In the genomic region with DNA sequence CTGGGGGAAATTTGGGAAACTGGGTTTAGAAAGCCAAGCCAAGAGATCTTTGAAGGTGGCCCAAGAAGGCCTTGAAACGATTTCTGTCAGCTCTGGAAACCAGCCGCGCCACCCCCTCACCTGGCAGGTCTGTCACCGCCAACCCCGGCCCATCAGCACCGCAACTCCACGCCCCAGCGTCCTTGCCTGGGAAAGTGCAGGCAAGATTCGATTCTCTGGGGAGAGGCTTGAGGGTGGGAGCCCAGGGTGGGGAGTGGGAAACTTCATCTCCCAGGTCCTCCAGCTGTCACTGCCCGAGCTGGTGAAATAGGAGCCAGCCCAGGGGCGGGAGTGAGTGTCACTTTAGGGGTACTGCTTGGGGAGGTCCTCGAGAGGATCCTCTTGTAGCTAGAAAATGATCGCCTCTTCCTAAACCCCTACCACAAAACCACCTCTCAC, we compare ENCODE assay signal across 9 cellular contexts. TPM values are rescaled to one million over a fixed set of nuclear protein-coding genes. Genes with fewer than 3 reads are reported as not detected.
DNase-seq lines count a peak whose midpoint lies in the region; ATAC-seq and TF ChIP-seq lines count a peak whose summit lies in the region.
"Had no signal": no experiment of that assay in that cellular context is flagged by ENCODE, and none has a peak within 500 bp of the region (broad histone marks: within the 10 kb centered on the region; RNA-seq: fewer than 3 reads in every experiment).

No MANE protein-coding gene starts in this region.

- DNase-seq in SK-N-MC (ENCODE audit: low read depth, low spot score), result no peak
- DNase-seq in fibroblast of villous mesenchyme (ENCODE audit: low read depth), result no peak
- no peak for DNase-seq in sigmoid colon
- DNase-seq in SIG-M5 (lab: John Stamatoyannopoulos, UW), result no peak
- no peak for DNase-seq in NAMALWA (ENCODE audit: low spot score)
- DNase-seq in NCI-H748 treated with DMSO at 0.1 percent for 48 hours (lab: John Stamatoyannopoulos, UW), result no peak

- H3K27ac ChIP-seq in SK-N-MC (no peak overlapping the region), sigmoid colon (peak overlapping the region; percentile 72 to 82 (median 80))
- H3K27ac ChIP-seq: SJSA1 had no signal

- H3K36me3 ChIP-seq in SK-N-MC (ENCODE audit: insufficient read depth, low read length) (peaks cover 9% of the 10 kb centered on the region; the same call in 1 of the 2 replicates), sigmoid colon (peaks cover 0 to 21% (median 0%) of the 10 kb centered on the region in 4 donors)
- H3K36me3 ChIP-seq: SJSA1 had no signal

- H3K4me1 ChIP-seq in sigmoid colon, result peaks cover 0 to 30% (median 14%) of the 10 kb centered on the region in 4 donors

- no peak for TF ChIP-seq EP300 in sigmoid colon (IDR thresholded peaks at IDR 0.05)

- peak overlapping the region; percentile 91 for H3K4me3 ChIP-seq in SK-N-MC
- H3K4me3 ChIP-seq in fibroblast of villous mesenchyme (ENCODE audit: low read depth, low read length), result peak overlapping the region; percentile 58
- peak overlapping the region; percentile 37 to 89 (median 70) for H3K4me3 ChIP-seq in sigmoid colon

- no peaks in the 10 kb centered on the region for H3K27me3 ChIP-seq in sigmoid colon

- H3K9me3 ChIP-seq in SK-N-MC (ENCODE audit: low read depth, low read length), result no peaks in the 10 kb centered on the region
- no peaks in the 10 kb centered on the region for H3K9me3 ChIP-seq in sigmoid colon
- H3K9me3 ChIP-seq: SJSA1 had no signal

- intact Hi-C loops in sigmoid colon (cut with DNase I), result loop anchor here (1.0 to 10.0 kb wide), 5 partner anchors 54 to 744 kb away; a partner anchor contains a TSS

- ATAC-seq in GM18498 (IDR thresholded peaks at IDR 0.05; ENCODE audit: unreplicated experiment) (peak; percentile 21), HG02852 (IDR thresholded peaks at IDR 0.05; ENCODE audit: unreplicated experiment) (peak; percentile 14)

- no peak for TF ChIP-seq CTCF in fibroblast of villous mesenchyme (IDR thresholded peaks at IDR 0.05; ENCODE audit: insufficient read depth, low read depth, low read length)
- no peak for TF ChIP-seq CTCF in sigmoid colon (IDR thresholded peaks at IDR 0.05)

- 15 to 39% methylated on average over 13 of the region's 13 CpGs for WGBS in sigmoid colon, 2 donors

- no peak for TF ChIP-seq POLR2A in sigmoid colon (IDR thresholded peaks at IDR 0.05)

- peak overlapping the region; percentile 29 for H3K9ac ChIP-seq in SK-N-MC (ENCODE audit: insufficient read length)

RNA-seq across cellular contexts. Expression of a gene that starts 2.2 kb away (rescaled TPM):
- total RNA-seq in fibroblast of villous mesenchyme, result 1.3 and 1.6 TPM in 2 replicates
- total RNA-seq in sigmoid colon, result 10 to 100 TPM in 1 of 4 donors, 1 to 10 TPM in 3; 7.1 to 15.7 (median 9.2) TPM
- 1 to 10 TPM; 3.0 to 4.6 (median 3.5) TPM for polyA plus RNA-seq in sigmoid colon
- total RNA-seq: SJSA1 had no signal
